Comparison of ENCODE assay signal across 8 cellular contexts in genomic region chr4:138910914-138911336, GRCh38.
DNase-seq lines count a peak whose midpoint lies in the region; ATAC-seq and TF ChIP-seq lines count a peak whose summit lies in the region.

No MANE protein-coding gene starts in this region.

- H3K27ac ChIP-seq in right atrium auricular region (peak overlapping the region; percentile 86 to 88), rectal smooth muscle tissue (ENCODE audit: low read depth, low read length) (peak overlapping the region; percentile 76)

- DNase-seq in AG09319 (ENCODE audit: extremely low read depth, low read depth) (peak; percentile 42), NCI-H146 (lab: John Stamatoyannopoulos, UW) (peak; percentile 97), amygdala (lab: John Stamatoyannopoulos, UW) (peak in 51 of 56 donors; percentile 4 to 89 (median 54)), right atrium auricular region (ENCODE audit: low spot score) (peak; percentile 92), natural killer cell (no peak)

- intact Hi-C loops in natural killer cell (cut with micrococcal nuclease), result no loop called here

- no peak overlapping the region for H3K9ac ChIP-seq in rectal smooth muscle tissue (ENCODE audit: low read length)

- H3K9me3 ChIP-seq in right atrium auricular region, result no peaks in the 10 kb centered on the region

- H3K4me1 ChIP-seq in right atrium auricular region (peaks cover 0 to 30% of the 10 kb centered on the region in 2 donors), rectal smooth muscle tissue (ENCODE audit: control insufficient read depth, insufficient read depth, low read length) (peaks cover 20% of the 10 kb centered on the region)

- no peaks in the 10 kb centered on the region for H3K9me3 Mint-ChIP-seq in natural killer cell

- ATAC-seq in GM18861 (IDR thresholded peaks at IDR 0.05; ENCODE audit: unreplicated experiment), result no peak
- no peak for ATAC-seq in GM19023 (IDR thresholded peaks at IDR 0.05; ENCODE audit: unreplicated experiment)
- no peak for ATAC-seq in natural killer cell

- H3K4me1 Mint-ChIP-seq in natural killer cell, result no peaks in the 10 kb centered on the region

- TF ChIP-seq CTCF in AG09319 (IDR thresholded peaks at IDR 0.05; ENCODE audit: low read depth, low read length), result no peak
- no peak for TF ChIP-seq CTCF in right atrium auricular region (IDR thresholded peaks at IDR 0.05)
- no peak for TF ChIP-seq CTCF in natural killer cell (IDR thresholded peaks at IDR 0.05)

- no peaks in the 10 kb centered on the region for H3K27me3 Mint-ChIP-seq in natural killer cell (ENCODE audit: low read depth in 2 of 2)

- H3K36me3 ChIP-seq in right atrium auricular region (no peaks in the 10 kb centered on the region), rectal smooth muscle tissue (ENCODE audit: control insufficient read depth, insufficient read depth, low read length) (no peaks in the 10 kb centered on the region)

- H3K27me3 ChIP-seq in right atrium auricular region (no peaks in the 10 kb centered on the region), rectal smooth muscle tissue (ENCODE audit: control insufficient read depth, insufficient read depth, low read length) (no peaks in the 10 kb centered on the region)

- H3K4me3 Mint-ChIP-seq in natural killer cell, result no peak overlapping the region

- no peaks in the 10 kb centered on the region for H3K36me3 Mint-ChIP-seq in natural killer cell

- H3K27ac Mint-ChIP-seq in natural killer cell, result no peak overlapping the region

- no peak overlapping the region for H3K4me3 ChIP-seq in right atrium auricular region
- H3K4me3 ChIP-seq in rectal smooth muscle tissue (ENCODE audit: low read length), result peak overlapping the region; percentile 47
